Comparison of ENCODE assay signal across 1 cellular context in the genomic region with DNA sequence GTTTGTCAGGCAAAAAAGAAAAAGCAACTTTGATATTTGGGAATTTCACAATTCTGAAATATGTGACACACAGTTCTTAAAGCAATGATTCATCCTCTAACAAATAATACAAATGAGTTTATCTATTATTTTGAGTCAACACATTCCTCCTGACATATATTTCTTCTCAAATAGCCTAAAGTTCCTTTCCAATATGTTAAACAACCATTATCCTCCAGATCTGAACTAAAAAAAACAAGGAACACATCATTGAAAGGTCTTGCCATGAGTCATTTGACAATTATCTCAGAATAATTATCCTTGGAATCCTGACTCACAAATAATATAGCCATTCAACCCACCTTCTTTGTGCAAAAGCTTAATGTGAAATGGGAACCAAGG.
TF ChIP-seq lines count a peak whose summit lies in the region.

No MANE protein-coding gene starts in this region.

TF ChIP-seq in SK-N-SH, 30 proteins besides CTCF, POLR2A, EP300 and RAD21:
- TF ChIP-seq, protein P1, sequence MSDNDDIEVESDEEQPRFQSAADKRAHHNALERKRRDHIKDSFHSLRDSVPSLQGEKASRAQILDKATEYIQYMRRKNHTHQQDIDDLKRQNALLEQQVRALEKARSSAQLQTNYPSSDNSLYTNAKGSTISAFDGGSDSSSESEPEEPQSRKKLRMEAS (IDR thresholded peaks at IDR 0.05; ENCODE audit: low read depth), result 0 out of 2 replicates have a peak, but pooled peaks have one; percentile 37
- TF ChIP-seq FOXM1 (IDR thresholded peaks at IDR 0.05; ENCODE audit: low read depth) (peak; percentile 85), GATA2 (CRISPR knock-in tag; IDR thresholded peaks at IDR 0.05) (no peak), YY1 (IDR thresholded peaks at IDR 0.05; ENCODE audit: low read depth) (no peak), POLR2AphosphoS5 (IDR thresholded peaks at IDR 0.05; ENCODE audit: low read depth, low read length) (peak; percentile 62; the same call in 1 of the 2 replicates), NFIC (IDR thresholded peaks at IDR 0.05; ENCODE audit: borderline replicate concordance) (peak; percentile 75), TCF12 (IDR thresholded peaks at IDR 0.05) (peak; percentile 93), MEF2A (IDR thresholded peaks at IDR 0.05; ENCODE audit: borderline replicate concordance, low read depth) (peak; percentile 77), GABPA (IDR thresholded peaks at IDR 0.05; ENCODE audit: low read depth) (no peak), RFX5 (IDR thresholded peaks at IDR 0.05; ENCODE audit: low read length) (no peak), FOSL2 (IDR thresholded peaks at IDR 0.05; ENCODE audit: borderline replicate concordance, low read depth) (peak; percentile 90), JUND (IDR thresholded peaks at IDR 0.05) (peak; percentile 96), SIN3A (IDR thresholded peaks at IDR 0.05; ENCODE audit: borderline replicate concordance, low read depth, low read length) (no peak), ELF1 (IDR thresholded peaks at IDR 0.05) (peak; percentile 22; the same call in 1 of the 2 replicates), TEAD4 (IDR thresholded peaks at IDR 0.05; ENCODE audit: borderline replicate concordance, insufficient read depth) (peak; percentile 96), RXRA (IDR thresholded peaks at IDR 0.05; ENCODE audit: borderline replicate concordance, low read depth) (peak; percentile 88)
- TF ChIP-seq, protein P2, sequence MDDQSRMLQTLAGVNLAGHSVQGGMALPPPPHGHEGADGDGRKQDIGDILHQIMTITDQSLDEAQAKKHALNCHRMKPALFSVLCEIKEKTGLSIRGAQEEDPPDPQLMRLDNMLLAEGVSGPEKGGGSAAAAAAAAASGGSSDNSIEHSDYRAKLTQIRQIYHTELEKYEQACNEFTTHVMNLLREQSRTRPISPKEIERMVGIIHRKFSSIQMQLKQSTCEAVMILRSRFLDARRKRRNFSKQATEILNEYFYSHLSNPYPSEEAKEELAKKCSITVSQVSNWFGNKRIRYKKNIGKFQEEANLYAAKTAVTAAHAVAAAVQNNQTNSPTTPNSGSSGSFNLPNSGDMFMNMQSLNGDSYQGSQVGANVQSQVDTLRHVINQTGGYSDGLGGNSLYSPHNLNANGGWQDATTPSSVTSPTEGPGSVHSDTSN (IDR thresholded peaks at IDR 0.05), result peak; percentile 88
- TF ChIP-seq, protein P3, sequence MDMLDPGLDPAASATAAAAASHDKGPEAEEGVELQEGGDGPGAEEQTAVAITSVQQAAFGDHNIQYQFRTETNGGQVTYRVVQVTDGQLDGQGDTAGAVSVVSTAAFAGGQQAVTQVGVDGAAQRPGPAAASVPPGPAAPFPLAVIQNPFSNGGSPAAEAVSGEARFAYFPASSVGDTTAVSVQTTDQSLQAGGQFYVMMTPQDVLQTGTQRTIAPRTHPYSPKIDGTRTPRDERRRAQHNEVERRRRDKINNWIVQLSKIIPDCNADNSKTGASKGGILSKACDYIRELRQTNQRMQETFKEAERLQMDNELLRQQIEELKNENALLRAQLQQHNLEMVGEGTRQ (IDR thresholded peaks at IDR 0.05; ENCODE audit: borderline replicate concordance, low read depth, low read length), result no peak
- TF ChIP-seq, protein P4, sequence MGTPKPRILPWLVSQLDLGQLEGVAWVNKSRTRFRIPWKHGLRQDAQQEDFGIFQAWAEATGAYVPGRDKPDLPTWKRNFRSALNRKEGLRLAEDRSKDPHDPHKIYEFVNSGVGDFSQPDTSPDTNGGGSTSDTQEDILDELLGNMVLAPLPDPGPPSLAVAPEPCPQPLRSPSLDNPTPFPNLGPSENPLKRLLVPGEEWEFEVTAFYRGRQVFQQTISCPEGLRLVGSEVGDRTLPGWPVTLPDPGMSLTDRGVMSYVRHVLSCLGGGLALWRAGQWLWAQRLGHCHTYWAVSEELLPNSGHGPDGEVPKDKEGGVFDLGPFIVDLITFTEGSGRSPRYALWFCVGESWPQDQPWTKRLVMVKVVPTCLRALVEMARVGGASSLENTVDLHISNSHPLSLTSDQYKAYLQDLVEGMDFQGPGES (IDR thresholded peaks at IDR 0.05; ENCODE audit: low read depth, low read length), result no peak
TF ChIP-seq in SK-N-SH: peak in this region for 12.
